ENCODE assay signal across 14 cellular contexts in the genomic region with DNA sequence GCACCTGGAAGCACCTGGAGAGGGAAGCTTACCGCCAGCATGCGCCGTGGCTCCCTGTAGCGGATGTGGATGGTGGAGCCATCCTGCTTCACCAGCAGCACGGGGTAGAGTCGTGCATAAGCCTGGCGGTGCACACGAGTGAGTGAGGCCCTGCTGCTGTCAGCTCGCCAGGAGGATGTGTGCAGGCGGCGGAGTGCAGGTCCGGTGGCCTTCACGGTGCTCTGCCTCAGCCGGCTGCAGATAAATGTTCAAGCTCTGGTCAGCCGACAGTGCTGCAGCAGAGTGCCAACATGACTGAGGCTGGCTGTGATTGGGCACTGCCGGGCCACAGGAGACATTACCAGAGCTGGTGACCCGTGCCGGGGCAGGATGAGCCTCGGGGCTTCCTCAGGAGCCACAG. TPM values are rescaled to one million over a fixed set of nuclear protein-coding genes. Genes with fewer than 3 reads are reported as not detected.
DNase-seq lines count a peak whose midpoint lies in the region; ATAC-seq, FAIRE-seq and TF ChIP-seq lines count a peak whose summit lies in the region.
"Had no signal": no experiment of that assay in that cellular context is flagged by ENCODE, and none has a peak within 500 bp of the region (broad histone marks: within the 10 kb centered on the region; RNA-seq: fewer than 3 reads in every experiment).

No MANE protein-coding gene starts in this region.

- intact Hi-C loops in kidney (cut with DNase I), result no loop called here

- no peaks in the 10 kb centered on the region for H3K9me3 ChIP-seq in A549
- no peaks in the 10 kb centered on the region for H3K9me3 ChIP-seq in T-helper 17 cell (ENCODE audit: control insufficient read depth, low read length, poor library complexity, severe bottlenecking)
- no peaks in the 10 kb centered on the region for H3K9me3 ChIP-seq in kidney (ENCODE audit: control insufficient read depth in 1 of 2, low read length in 2 of 2)
- H3K9me3 ChIP-seq: gastrocnemius medialis, tibial nerve had no signal

- CTCF ChIA-PET in A549 (lab: Yijun Ruan, JAX), result interaction anchor here (0.9 to 1.2 kb wide), 3 partner anchors 21 to 61 kb away, joined by 3 read pairs; partner anchors contain the start of gene ARF1

- H3K27ac ChIP-seq in A549, result no peak overlapping the region
- H3K27ac ChIP-seq in kidney (ENCODE audit: low read depth in 2 of 2, low read length in 2 of 2), result no peak overlapping the region

- peak overlapping the region; percentile 95; the same call in 2 of the 3 replicates for H3K4me2 ChIP-seq in A549

- H3K36me3 ChIP-seq in kidney (ENCODE audit: control insufficient read depth in 1 of 2, insufficient read depth in 2 of 2, low read length in 2 of 2), result peaks cover 6 to 11% of the 10 kb centered on the region in 2 donors

- DNase-seq in A549 (ENCODE audit: low read depth in 1 of 2, low spot score in 1 of 2) (no peak), D341Med (ENCODE audit: low spot score) (peak; percentile 5), T-helper 17 cell (no peak), kidney (peak; percentile 79), HPDE6-E6E7 (ENCODE audit: extremely low spot score) (no peak)
- DNase-seq in activated CD4-positive, CD25-positive, alpha-beta regulatory T cell (lab: John Stamatoyannopoulos, UW), result no peak
- DNase-seq: activated effector memory CD4-positive, alpha-beta T cell treated with anti-CD3 and anti-CD28 coated beads, Interleukin-2, amount 50 U/mL, for 16 hours; dorsolateral prefrontal cortex; gastrocnemius medialis; left colon; NCI-H2029 had no signal

- FAIRE-seq in A549 (lab: Jason Lieb, UNC), result no peak
- no peak for FAIRE-seq in kidney (lab: Jason Lieb, UNC)

- no peak for ATAC-seq in A549
- ATAC-seq in T-helper 17 cell, result no peak
- ATAC-seq in GM18502 (IDR thresholded peaks at IDR 0.05; ENCODE audit: poor library complexity, unreplicated experiment), result no peak
- no peak for ATAC-seq in HG02678 (IDR thresholded peaks at IDR 0.05; ENCODE audit: unreplicated experiment)
- ATAC-seq: gastrocnemius medialis, left colon had no signal

- peak overlapping the region; percentile 95 for H3K4me3 Mint-ChIP-seq in T-helper 17 cell

- no peaks in the 10 kb centered on the region for H3K27me3 Mint-ChIP-seq in T-helper 17 cell

- 90% methylated on average over 16 of the region's 19 CpGs for WGBS in A549 (ENCODE audit: missing lambda C conversion rate)

- H3K4me1 ChIP-seq in A549, result peaks cover 15% of the 10 kb centered on the region
- peaks cover 4 to 22% of the 10 kb centered on the region in 2 donors for H3K4me1 ChIP-seq in kidney (ENCODE audit: control insufficient read depth in 1 of 2, insufficient read depth in 1 of 2, low read depth in 1 of 2, low read length in 2 of 2)

- H3K4me3 ChIP-seq in A549 (no peak overlapping the region), kidney (ENCODE audit: low read length in 2 of 2) (no peak overlapping the region)

- TF ChIP-seq CTCF in A549 (IDR thresholded peaks at IDR 0.05) (no peak), kidney (IDR thresholded peaks at IDR 0.05; ENCODE audit: borderline replicate concordance, extremely low read depth, insufficient read depth) (no peak)

- no peak overlapping the region for H3K9ac ChIP-seq in kidney (ENCODE audit: low read length in 2 of 2)

- peaks cover 12% of the 10 kb centered on the region for H3K4me1 Mint-ChIP-seq in T-helper 17 cell

- peak overlapping the region; percentile 19 for H3K27ac Mint-ChIP-seq in T-helper 17 cell

- no peak for TF ChIP-seq EP300 in A549 (IDR thresholded peaks at IDR 0.05)

- TF ChIP-seq RAD21 in A549 (conservative IDR thresholded peaks at IDR 0.05 in 1 of 2, IDR thresholded peaks at IDR 0.05 in 1 of 2), result no peak

- H3K36me3 Mint-ChIP-seq in T-helper 17 cell (ENCODE audit: low read depth), result no peaks in the 10 kb centered on the region

- POLR2A ChIA-PET in A549 (lab: Yijun Ruan, JAX), result no interaction called here

- TF ChIP-seq POLR2A in A549 (IDR thresholded peaks at IDR 0.05; ENCODE audit: low read length), result no peak

TF ChIP-seq in A549, 52 proteins besides CTCF, POLR2A, EP300 and RAD21 (continues in another document):
- no peak for TF ChIP-seq NPAS2 (CRISPR knock-in tag; IDR thresholded peaks at IDR 0.05; ENCODE audit: borderline replicate concordance)
- TF ChIP-seq, protein P1, sequence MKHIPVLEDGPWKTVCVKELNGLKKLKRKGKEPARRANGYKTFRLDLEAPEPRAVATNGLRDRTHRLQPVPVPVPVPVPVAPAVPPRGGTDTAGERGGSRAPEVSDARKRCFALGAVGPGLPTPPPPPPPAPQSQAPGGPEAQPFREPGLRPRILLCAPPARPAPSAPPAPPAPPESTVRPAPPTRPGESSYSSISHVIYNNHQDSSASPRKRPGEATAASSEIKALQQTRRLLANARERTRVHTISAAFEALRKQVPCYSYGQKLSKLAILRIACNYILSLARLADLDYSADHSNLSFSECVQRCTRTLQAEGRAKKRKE (CRISPR knock-in tag; IDR thresholded peaks at IDR 0.05; ENCODE audit: low read depth), result no peak
- TF ChIP-seq, protein P2, sequence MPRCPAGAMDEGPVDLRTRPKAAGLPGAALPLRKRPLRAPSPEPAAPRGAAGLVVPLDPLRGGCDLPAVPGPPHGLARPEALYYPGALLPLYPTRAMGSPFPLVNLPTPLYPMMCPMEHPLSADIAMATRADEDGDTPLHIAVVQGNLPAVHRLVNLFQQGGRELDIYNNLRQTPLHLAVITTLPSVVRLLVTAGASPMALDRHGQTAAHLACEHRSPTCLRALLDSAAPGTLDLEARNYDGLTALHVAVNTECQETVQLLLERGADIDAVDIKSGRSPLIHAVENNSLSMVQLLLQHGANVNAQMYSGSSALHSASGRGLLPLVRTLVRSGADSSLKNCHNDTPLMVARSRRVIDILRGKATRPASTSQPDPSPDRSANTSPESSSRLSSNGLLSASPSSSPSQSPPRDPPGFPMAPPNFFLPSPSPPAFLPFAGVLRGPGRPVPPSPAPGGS (IDR thresholded peaks at IDR 0.05), result no peak
- TF ChIP-seq ZNF302 (CRISPR knock-in tag; IDR thresholded peaks at IDR 0.05), result no peak
- no peak for TF ChIP-seq PBX3 (IDR thresholded peaks at IDR 0.05)
- no peak for TF ChIP-seq HOXB5 (CRISPR knock-in tag; IDR thresholded peaks at IDR 0.05)
- TF ChIP-seq RNF2 (IDR thresholded peaks at IDR 0.05; ENCODE audit: borderline replicate concordance, low read depth), result no peak
- TF ChIP-seq FOSL2 (IDR thresholded peaks at IDR 0.05), result no peak
- TF ChIP-seq FOSL2 (CRISPR knock-in tag; IDR thresholded peaks at IDR 0.05), result no peak
- TF ChIP-seq CBX2 (IDR thresholded peaks at IDR 0.05; ENCODE audit: borderline replicate concordance, low read depth), result no peak

RNA-seq across cellular contexts. Expression of gene MRPL55, which starts 1.5 kb away (rescaled TPM):
- 54.2 and 59.7 TPM in 2 replicates for polyA plus RNA-seq in A549 (2011; rRNA removed)
- 174 and 197 TPM in 2 replicates for polyA plus RNA-seq in A549 (2012; cell fraction: cytosol; rRNA removed)
- polyA plus RNA-seq in A549 (2012; cell fraction: nucleus; rRNA removed), result 155 and 261 TPM in 2 replicates
- polyA plus RNA-seq in A549 (2017; fragmentation: RNase III; extraction: RNeasy Plus Mini Kit Qiagen cat#74134 plus additional on column Dnase treatment), result 74.2 to 80.0 TPM (median 75.6 TPM) in 3 replicates
- polyA minus RNA-seq in A549 (2011; rRNA and poly(A)+ RNA removed), result 26.8 and 28.5 TPM in 2 replicates
- 10 to 100 TPM; 55.2 to 59.9 TPM for total RNA-seq in T-helper 17 cell
- 37.8 TPM for total RNA-seq in kidney
- polyA plus RNA-seq in kidney (ENCODE audit: insufficient read depth, low read depth, low replicate concordance), result 141 TPM

RNA-seq across cellular contexts. Expression of gene C1orf35, which starts 4.5 kb away (rescaled TPM):
- polyA plus RNA-seq in A549 (2011; rRNA removed) (8.2 and 9.8 TPM in 2 replicates), A549 (2017; fragmentation: RNase III; extraction: RNeasy Plus Mini Kit Qiagen cat#74134 plus additional on column Dnase treatment) (27.3 to 29.0 TPM (median 28.9 TPM) in 3 replicates), kidney (ENCODE audit: insufficient read depth, low read depth, low replicate concordance) (17.6 TPM)
- 43.1 and 47.3 TPM in 2 replicates for polyA plus RNA-seq in A549 (2012; cell fraction: cytosol; rRNA removed)
- polyA plus RNA-seq in A549 (2012; cell fraction: nucleus; rRNA removed), result 85.5 and 97.7 TPM in 2 replicates
- 0.99 and 1.6 TPM in 2 replicates for polyA minus RNA-seq in A549 (2011; rRNA and poly(A)+ RNA removed)
- total RNA-seq in T-helper 17 cell (10 to 100 TPM; 20.9 to 21.6 TPM), kidney (17.4 TPM)

RNA-seq across cellular contexts. Expression of gene ARF1, which starts 25.1 kb away (rescaled TPM):
- polyA plus RNA-seq in A549 (2011; rRNA removed), result 333 and 376 TPM in 2 replicates
- polyA plus RNA-seq in A549 (2012; cell fraction: cytosol; rRNA removed), result 669 and 696 TPM in 2 replicates
- 541 and 746 TPM in 2 replicates for polyA plus RNA-seq in A549 (2012; cell fraction: nucleus; rRNA removed)
- polyA plus RNA-seq in A549 (2017; fragmentation: RNase III; extraction: RNeasy Plus Mini Kit Qiagen cat#74134 plus additional on column Dnase treatment), result 297 to 313 TPM (median 308 TPM) in 3 replicates
- polyA minus RNA-seq in A549 (2011; rRNA and poly(A)+ RNA removed), result 582 and 626 TPM in 2 replicates
- 100 to 1,000 TPM; 325 to 382 TPM for total RNA-seq in T-helper 17 cell
- 383 TPM for total RNA-seq in kidney
- polyA plus RNA-seq in kidney (ENCODE audit: insufficient read depth, low read depth, low replicate concordance), result 398 TPM

RNA-seq across cellular contexts. Expression of gene GUK1, which starts 32.4 kb away (rescaled TPM):
- polyA plus RNA-seq in A549 (2011; rRNA removed) (65.2 and 88.9 TPM in 2 replicates), A549 (2017; fragmentation: RNase III; extraction: RNeasy Plus Mini Kit Qiagen cat#74134 plus additional on column Dnase treatment) (106 to 109 TPM (median 107 TPM) in 3 replicates), kidney (ENCODE audit: insufficient read depth, low read depth, low replicate concordance) (410 TPM)
- polyA plus RNA-seq in A549 (2012; cell fraction: cytosol; rRNA removed), result 267 and 296 TPM in 2 replicates
- 225 and 294 TPM in 2 replicates for polyA plus RNA-seq in A549 (2012; cell fraction: nucleus; rRNA removed)
- polyA minus RNA-seq in A549 (2011; rRNA and poly(A)+ RNA removed), result 32.6 and 39.4 TPM in 2 replicates
- total RNA-seq in T-helper 17 cell (100 to 1,000 TPM; 233 to 245 TPM), kidney (221 TPM)

RNA-seq across cellular contexts. Expression of gene GJC2, which starts 42.1 kb away (rescaled TPM):
- polyA plus RNA-seq in A549 (2011; rRNA removed) (0.09 and 0.12 TPM in 2 replicates), A549 (2017; fragmentation: RNase III; extraction: RNeasy Plus Mini Kit Qiagen cat#74134 plus additional on column Dnase treatment) (0.37 to 0.48 TPM (median 0.40 TPM) in 3 replicates), kidney (ENCODE audit: insufficient read depth, low read depth, low replicate concordance) (0.73 TPM)
- polyA plus RNA-seq in A549 (2012; cell fraction: cytosol; rRNA removed), result 0.30 and 0.36 TPM in 2 replicates
- 0.32 and 1.1 TPM in 2 replicates for polyA plus RNA-seq in A549 (2012; cell fraction: nucleus; rRNA removed)
- polyA minus RNA-seq in A549 (2011; rRNA and poly(A)+ RNA removed), result 0.12 and 0.34 TPM in 2 replicates
- total RNA-seq in T-helper 17 cell (1 to 10 TPM in 1 of 2 donors, under 1 TPM in 1; 0.94 to 1.9 TPM), kidney (6.0 TPM)

Comparison
In these comparisons a context has a peak if more than half of its experiments do, and no peak if none do; other contexts are left out.
1. DNase-seq: peak in D341Med (single experiment) and kidney (single experiment); none in A549 (0 of 2), T-helper 17 cell (0 of 3), activated CD4-positive, CD25-positive, alpha-beta regulatory T cell (0 of 4) and HPDE6-E6E7 (single experiment).